Comparison of ENCODE assay signal across 7 cellular contexts in genomic region chr5:140546851-140547507, GRCh38. TPM values are rescaled to one million over a fixed set of nuclear protein-coding genes. Genes with fewer than 3 reads are reported as not detected.
A peak's percentile ranks its signal among the peaks of the same experiment; 100 is the strongest.
DNase-seq lines count a peak whose midpoint lies in the region; ATAC-seq lines count a peak whose summit lies in the region.

No MANE protein-coding gene starts in this region.

- no peaks in the 10 kb centered on the region for H3K27me3 Mint-ChIP-seq in activated T-helper 17 cell treated with anti-CD3 and anti-CD28 coated beads, Interleukin-2, amount 50 U/mL, for 72 hours
- peaks cover 7 to 19% (median 15%) of the 10 kb centered on the region in 3 donors for H3K27me3 Mint-ChIP-seq in immature natural killer cell (ENCODE audit: low read depth in 3 of 3)
- H3K27me3 Mint-ChIP-seq in stimulated activated naive CD8-positive, alpha-beta T cell treated with anti-CD3 and anti-CD28 coated beads, Interleukin-15, amount 100 ng/mL, for 72 hours, result no peaks in the 10 kb centered on the region

- H3K9me3 Mint-ChIP-seq in activated T-helper 17 cell treated with anti-CD3 and anti-CD28 coated beads, Interleukin-2, amount 50 U/mL, for 72 hours, result no peaks in the 10 kb centered on the region
- no peaks in the 10 kb centered on the region for H3K9me3 Mint-ChIP-seq in immature natural killer cell
- no peaks in the 10 kb centered on the region for H3K9me3 Mint-ChIP-seq in stimulated activated naive CD8-positive, alpha-beta T cell treated with anti-CD3 and anti-CD28 coated beads, Interleukin-15, amount 100 ng/mL, for 72 hours

- H3K36me3 Mint-ChIP-seq in activated T-helper 17 cell treated with anti-CD3 and anti-CD28 coated beads, Interleukin-2, amount 50 U/mL, for 72 hours (ENCODE audit: low read depth), result peaks cover 58% of the 10 kb centered on the region
- H3K36me3 Mint-ChIP-seq in immature natural killer cell, result peaks cover 11 to 23% (median 18%) of the 10 kb centered on the region in 3 donors

- no peaks in the 10 kb centered on the region for H3K4me1 Mint-ChIP-seq in activated T-helper 17 cell treated with anti-CD3 and anti-CD28 coated beads, Interleukin-2, amount 50 U/mL, for 72 hours
- H3K4me1 Mint-ChIP-seq in immature natural killer cell, result peaks cover 32 to 33% of the 10 kb centered on the region in 2 donors
- peaks cover 50% of the 10 kb centered on the region for H3K4me1 Mint-ChIP-seq in stimulated activated naive CD8-positive, alpha-beta T cell treated with anti-CD3 and anti-CD28 coated beads, Interleukin-15, amount 100 ng/mL, for 72 hours

- no peak for DNase-seq in immature natural killer cell
- DNase-seq in stimulated activated naive CD8-positive, alpha-beta T cell treated with anti-CD3 and anti-CD28 coated beads, Interleukin-15, amount 100 ng/mL, for 72 hours, result no peak
- no peak for DNase-seq in glomerular visceral epithelial cell (ENCODE audit: extremely low spot score)

- peak overlapping the region; percentile 91 for H3K27ac Mint-ChIP-seq in activated T-helper 17 cell treated with anti-CD3 and anti-CD28 coated beads, Interleukin-2, amount 50 U/mL, for 72 hours
- peak overlapping the region; percentile 91 to 97 (median 94) for H3K27ac Mint-ChIP-seq in immature natural killer cell
- H3K27ac Mint-ChIP-seq in stimulated activated naive CD8-positive, alpha-beta T cell treated with anti-CD3 and anti-CD28 coated beads, Interleukin-15, amount 100 ng/mL, for 72 hours, result peak overlapping the region; percentile 96 to 99

- H3K4me3 Mint-ChIP-seq in activated T-helper 17 cell treated with anti-CD3 and anti-CD28 coated beads, Interleukin-2, amount 50 U/mL, for 72 hours, result peak overlapping the region; percentile 82
- H3K4me3 Mint-ChIP-seq in immature natural killer cell, result peak overlapping the region; percentile 82 to 88 (median 87)
- H3K4me3 Mint-ChIP-seq in stimulated activated naive CD8-positive, alpha-beta T cell treated with anti-CD3 and anti-CD28 coated beads, Interleukin-15, amount 100 ng/mL, for 72 hours, result peak overlapping the region; percentile 94 to 95

- ATAC-seq in HG02852 (IDR thresholded peaks at IDR 0.05; ENCODE audit: unreplicated experiment) (peak; percentile 1), GM18858 (IDR thresholded peaks at IDR 0.05; ENCODE audit: unreplicated experiment) (no peak), HG02981 (IDR thresholded peaks at IDR 0.05; ENCODE audit: unreplicated experiment) (no peak)
- no peak for ATAC-seq in activated T-helper 17 cell treated with anti-CD3 and anti-CD28 coated beads, Interleukin-2, amount 50 U/mL, for 72 hours (replicated peaks)
- ATAC-seq in stimulated activated naive CD8-positive, alpha-beta T cell treated with anti-CD3 and anti-CD28 coated beads, Interleukin-15, amount 100 ng/mL, for 72 hours, result no peak

RNA-seq across cellular contexts. Expression of gene EIF4EBP3, which starts 0.5 kb away (rescaled TPM):
- 10 to 100 TPM in 1 of 2 donors, 1 to 10 TPM in 1; 8.9 to 11.8 TPM for total RNA-seq in activated T-helper 17 cell treated with anti-CD3 and anti-CD28 coated beads, Interleukin-2, amount 50 U/mL, for 72 hours
- polyA plus RNA-seq in immature natural killer cell, result 10 to 100 TPM; 12.1 to 38.3 (median 15.4) TPM

RNA-seq across cellular contexts. Expression of gene SRA1, which starts 10.3 kb away (rescaled TPM):
- 10 to 100 TPM; 32.3 to 39.1 TPM for total RNA-seq in activated T-helper 17 cell treated with anti-CD3 and anti-CD28 coated beads, Interleukin-2, amount 50 U/mL, for 72 hours
- 10 to 100 TPM; 44.5 to 77.4 (median 55.7) TPM for polyA plus RNA-seq in immature natural killer cell

RNA-seq across cellular contexts. Expression of gene APBB3, which starts 17.4 kb away (rescaled TPM):
- 10 to 100 TPM; 20.5 to 56.6 TPM for total RNA-seq in activated T-helper 17 cell treated with anti-CD3 and anti-CD28 coated beads, Interleukin-2, amount 50 U/mL, for 72 hours
- polyA plus RNA-seq in immature natural killer cell, result 1 to 10 TPM in 2 of 3 donors, under 1 TPM in 1; 0.94 to 3.5 (median 3.0) TPM

RNA-seq across cellular contexts. Expression of gene SLC35A4, which starts 17.6 kb away (rescaled TPM):
- total RNA-seq in activated T-helper 17 cell treated with anti-CD3 and anti-CD28 coated beads, Interleukin-2, amount 50 U/mL, for 72 hours, result 10 to 100 TPM; 56.0 to 89.6 TPM
- polyA plus RNA-seq in immature natural killer cell, result 100 to 1,000 TPM in 2 of 3 donors, 10 to 100 TPM in 1; 73.3 to 134 (median 131) TPM
